17 cellular contexts compared by ENCODE assay signal in the genomic region with DNA sequence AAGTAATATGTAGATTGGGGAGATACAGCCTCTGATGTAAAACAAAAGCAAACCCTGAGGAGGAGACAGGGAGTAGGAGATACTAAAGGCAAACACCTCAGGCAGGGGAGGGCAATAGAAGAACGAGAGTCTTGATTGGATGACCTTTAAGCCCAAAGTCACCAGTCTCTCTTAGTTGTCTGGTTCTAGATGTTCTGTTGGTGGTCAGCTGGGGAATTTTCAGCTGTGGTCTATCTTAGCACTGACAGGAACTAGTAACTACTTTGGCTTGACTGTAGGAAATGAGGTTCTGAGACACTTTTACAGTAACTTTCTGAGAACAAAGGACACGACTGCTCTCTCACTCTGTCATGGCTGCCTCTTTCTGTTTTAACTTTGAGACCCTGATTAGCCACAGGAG.
A peak's percentile ranks its signal among the peaks of the same experiment; 100 is the strongest.
DNase-seq lines count a peak whose midpoint lies in the region; ATAC-seq and TF ChIP-seq lines count a peak whose summit lies in the region.
"Had no signal": no experiment of that assay in that cellular context is flagged by ENCODE, and none has a peak within 500 bp of the region (broad histone marks: within the 10 kb centered on the region; RNA-seq: fewer than 3 reads in every experiment).

No MANE protein-coding gene starts in this region.

- ATAC-seq in GM18517 (IDR thresholded peaks at IDR 0.05; ENCODE audit: unreplicated experiment) = peak; percentile 90
- ATAC-seq in GM21367 (IDR thresholded peaks at IDR 0.05; ENCODE audit: unreplicated experiment) = peak; percentile 41
- ATAC-seq in HG02981 (IDR thresholded peaks at IDR 0.05; ENCODE audit: unreplicated experiment) = peak; percentile 90
- ATAC-seq: effector memory CD8-positive, alpha-beta T cell; heart left ventricle; left ventricle myocardium superior had no signal

- H3K27me3 ChIP-seq in KMS-11 (ENCODE audit: insufficient read depth, low read depth) = no peaks in the 10 kb centered on the region
- H3K27me3 ChIP-seq: heart left ventricle, neutrophil had no signal

- no peak for TF ChIP-seq CTCF in KMS-11 (conservative IDR thresholded peaks at IDR 0.05; ENCODE audit: low read depth, low read length)

- H4K20me1 ChIP-seq in KMS-11 (ENCODE audit: insufficient read depth) = no peaks in the 10 kb centered on the region

- H3K4me1 ChIP-seq in KMS-11 (ENCODE audit: low read depth, poor library complexity, severe bottlenecking) = peaks cover 3% of the 10 kb centered on the region
- H3K4me1 ChIP-seq: heart left ventricle had no signal

- H2AFZ ChIP-seq in KMS-11 (ENCODE audit: low read depth) = no peak overlapping the region

- no peak overlapping the region for H3K9ac ChIP-seq in KMS-11

- DNase-seq in NCI-H2081 (lab: John Stamatoyannopoulos, UW) (no peak), NCI-H1105 (lab: John Stamatoyannopoulos, UW) (no peak), DMS53 treated with DMSO at 0.1 percent for 48 hours (lab: John Stamatoyannopoulos, UW; ENCODE audit: unreplicated experiment) (no peak), KG1 (lab: John Stamatoyannopoulos, UW) (no peak)
- DNase-seq: anterior cingulate cortex; effector memory CD8-positive, alpha-beta T cell; heart left ventricle; left ventricle myocardium superior; NCI-H2171 treated with DMSO at 0.1 percent for 48 hours had no signal

- no peaks in the 10 kb centered on the region for H3K79me2 ChIP-seq in KMS-11 (ENCODE audit: insufficient read depth, low read depth)

- no peaks in the 10 kb centered on the region for H3K36me3 ChIP-seq in KMS-11 (ENCODE audit: insufficient read depth)
- H3K36me3 ChIP-seq: HAP-1, heart left ventricle, neutrophil had no signal

- no peak overlapping the region for H3K4me2 ChIP-seq in KMS-11
- H3K4me2 ChIP-seq: smooth muscle cell had no signal

- peak overlapping the region; percentile 35; the same call in 1 of the 2 replicates for H3K27ac ChIP-seq in KMS-11
- H3K27ac ChIP-seq: C4-2B, heart left ventricle, neutrophil had no signal

- no peak overlapping the region for H3K4me3 ChIP-seq in KMS-11 (IDR thresholded peaks at IDR 0.05; ENCODE audit: insufficient read depth, low read depth, low read length)
- H3K4me3 ChIP-seq: HAP-1, heart left ventricle, smooth muscle cell had no signal
